ENCODE assay signal across 1 cellular context in the genomic region with DNA sequence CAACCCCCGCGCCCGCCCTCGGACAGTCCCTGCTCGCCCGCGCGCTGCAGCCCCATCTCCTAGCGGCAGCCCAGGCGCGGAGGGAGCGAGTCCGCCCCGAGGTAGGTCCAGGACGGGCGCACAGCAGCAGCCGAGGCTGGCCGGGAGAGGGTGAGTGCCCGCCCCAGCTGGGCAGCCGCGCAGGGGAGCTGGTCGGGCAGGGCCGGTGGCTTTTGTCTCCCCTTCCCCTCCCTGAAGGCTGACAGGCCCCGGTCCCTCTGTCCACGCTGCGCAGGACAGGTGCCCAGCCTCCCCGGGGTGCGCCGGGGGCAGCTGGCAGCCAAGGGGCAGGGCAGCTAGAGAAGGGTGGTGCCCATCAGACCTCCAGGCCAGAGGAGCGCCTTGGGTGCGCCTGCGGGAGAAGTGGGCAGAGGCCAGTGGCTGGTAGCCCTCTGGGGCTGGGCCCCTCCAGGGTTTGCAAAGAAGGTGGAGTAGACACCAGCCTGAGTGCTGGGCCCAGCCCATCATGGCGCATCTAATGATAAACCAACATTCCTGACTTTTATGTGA.
TF ChIP-seq lines count a peak whose summit lies in the region.

No MANE protein-coding gene starts in this region.

TF ChIP-seq in HCT116, 20 proteins besides CTCF, POLR2A, EP300 and RAD21 (continued from another document):
- TF ChIP-seq SP1 (IDR thresholded peaks at IDR 0.05; ENCODE audit: low read depth): no peak
- TF ChIP-seq CBX3 (IDR thresholded peaks at IDR 0.05; ENCODE audit: low read depth): no peak
- no peak for TF ChIP-seq EZH2phosphoT487 (IDR thresholded peaks at IDR 0.05; ENCODE audit: borderline replicate concordance)
- no peak for TF ChIP-seq FOSL1 (IDR thresholded peaks at IDR 0.05; ENCODE audit: low read depth)
- no peak for TF ChIP-seq ELF1 (IDR thresholded peaks at IDR 0.05; ENCODE audit: borderline replicate concordance, low read depth)
- TF ChIP-seq, protein P1, sequence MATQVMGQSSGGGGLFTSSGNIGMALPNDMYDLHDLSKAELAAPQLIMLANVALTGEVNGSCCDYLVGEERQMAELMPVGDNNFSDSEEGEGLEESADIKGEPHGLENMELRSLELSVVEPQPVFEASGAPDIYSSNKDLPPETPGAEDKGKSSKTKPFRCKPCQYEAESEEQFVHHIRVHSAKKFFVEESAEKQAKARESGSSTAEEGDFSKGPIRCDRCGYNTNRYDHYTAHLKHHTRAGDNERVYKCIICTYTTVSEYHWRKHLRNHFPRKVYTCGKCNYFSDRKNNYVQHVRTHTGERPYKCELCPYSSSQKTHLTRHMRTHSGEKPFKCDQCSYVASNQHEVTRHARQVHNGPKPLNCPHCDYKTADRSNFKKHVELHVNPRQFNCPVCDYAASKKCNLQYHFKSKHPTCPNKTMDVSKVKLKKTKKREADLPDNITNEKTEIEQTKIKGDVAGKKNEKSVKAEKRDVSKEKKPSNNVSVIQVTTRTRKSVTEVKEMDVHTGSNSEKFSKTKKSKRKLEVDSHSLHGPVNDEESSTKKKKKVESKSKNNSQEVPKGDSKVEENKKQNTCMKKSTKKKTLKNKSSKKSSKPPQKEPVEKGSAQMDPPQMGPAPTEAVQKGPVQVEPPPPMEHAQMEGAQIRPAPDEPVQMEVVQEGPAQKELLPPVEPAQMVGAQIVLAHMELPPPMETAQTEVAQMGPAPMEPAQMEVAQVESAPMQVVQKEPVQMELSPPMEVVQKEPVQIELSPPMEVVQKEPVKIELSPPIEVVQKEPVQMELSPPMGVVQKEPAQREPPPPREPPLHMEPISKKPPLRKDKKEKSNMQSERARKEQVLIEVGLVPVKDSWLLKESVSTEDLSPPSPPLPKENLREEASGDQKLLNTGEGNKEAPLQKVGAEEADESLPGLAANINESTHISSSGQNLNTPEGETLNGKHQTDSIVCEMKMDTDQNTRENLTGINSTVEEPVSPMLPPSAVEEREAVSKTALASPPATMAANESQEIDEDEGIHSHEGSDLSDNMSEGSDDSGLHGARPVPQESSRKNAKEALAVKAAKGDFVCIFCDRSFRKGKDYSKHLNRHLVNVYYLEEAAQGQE (IDR thresholded peaks at IDR 0.05; ENCODE audit: low read depth): no peak
